In the genomic region with DNA sequence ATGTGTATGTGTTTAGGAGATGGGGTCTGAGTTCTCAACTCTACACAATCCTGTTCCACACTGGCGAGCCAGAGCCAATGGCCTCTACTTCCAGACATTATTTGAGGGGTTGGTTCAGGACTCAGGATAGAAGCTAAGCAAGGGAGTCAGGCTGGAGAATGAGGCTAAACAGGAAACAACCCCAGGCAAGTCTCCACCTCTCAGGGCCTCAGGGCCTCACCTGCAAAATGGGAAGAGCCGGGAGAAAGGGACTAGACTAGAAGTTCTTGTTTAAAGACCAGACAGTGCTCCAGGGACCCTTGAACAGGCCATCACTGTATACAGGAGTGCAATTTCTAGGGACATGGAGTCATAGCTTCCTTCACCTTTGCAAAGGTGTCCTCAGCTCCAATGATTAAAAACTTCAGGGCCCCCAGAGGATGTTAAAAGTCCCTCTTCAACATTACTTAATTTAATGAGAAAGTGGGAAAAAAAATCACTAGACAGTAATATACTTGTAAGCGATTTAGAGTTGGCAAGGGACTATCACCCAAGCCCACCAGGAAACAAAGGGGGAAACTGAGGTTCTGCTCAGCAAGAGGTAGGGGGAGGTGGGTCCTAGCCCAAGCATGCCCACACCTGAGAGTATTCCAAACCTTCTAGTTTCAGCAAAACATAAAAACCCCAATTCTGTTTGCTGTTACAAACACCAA, we compare ENCODE assay signal across 9 cellular contexts. TPM values are rescaled to one million over a fixed set of nuclear protein-coding genes. Genes with fewer than 3 reads are reported as not detected.
A peak's percentile ranks its signal among the peaks of the same experiment; 100 is the strongest.
DNase-seq lines count a peak whose midpoint lies in the region; ATAC-seq and TF ChIP-seq lines count a peak whose summit lies in the region.
"Had no signal": no experiment of that assay in that cellular context is flagged by ENCODE, and none has a peak within 500 bp of the region (broad histone marks: within the 10 kb centered on the region; RNA-seq: fewer than 3 reads in every experiment).

No MANE protein-coding gene starts in this region.

- no peaks in the 10 kb centered on the region for H3K27me3 ChIP-seq in transverse colon

- peaks cover 51% of the 10 kb centered on the region for H3K4me1 Mint-ChIP-seq in activated naive CD4-positive, alpha-beta T cell treated with anti-CD3 and anti-CD28 coated beads, Interleukin-2, amount 50 U/mL, for 24 hours
- peaks cover 41 to 73% (median 67%) of the 10 kb centered on the region in 3 donors for H3K4me1 Mint-ChIP-seq in naive B cell

- ATAC-seq in naive B cell (ENCODE audit: low read depth in 2 of 2) (no peak), HG02759 (IDR thresholded peaks at IDR 0.05; ENCODE audit: unreplicated experiment) (no peak)

- no peak for TF ChIP-seq EP300 in transverse colon (IDR thresholded peaks at IDR 0.05; ENCODE audit: low read depth)

- intact Hi-C loops in transverse colon (cut with DNase I; ENCODE audit: low total_unique reads) = loop anchor here (5.0 kb wide), 2 partner anchors 43 to 778 kb away; a partner anchor contains a TSS

- H3K27ac ChIP-seq in coronary artery (peak overlapping the region; percentile 88 to 97), transverse colon (peak overlapping the region; percentile 93 to 97 (median 96))

- H3K4me1 ChIP-seq in transverse colon = peaks cover 43 to 65% (median 50%) of the 10 kb centered on the region in 4 donors

- peaks cover 9% of the 10 kb centered on the region for H3K36me3 Mint-ChIP-seq in activated naive CD4-positive, alpha-beta T cell treated with anti-CD3 and anti-CD28 coated beads, Interleukin-2, amount 50 U/mL, for 24 hours
- H3K36me3 Mint-ChIP-seq in naive B cell = peaks cover 4 to 6% of the 10 kb centered on the region in 2 donors

- no peaks in the 10 kb centered on the region for H3K27me3 Mint-ChIP-seq in activated naive CD4-positive, alpha-beta T cell treated with anti-CD3 and anti-CD28 coated beads, Interleukin-2, amount 50 U/mL, for 24 hours
- no peaks in the 10 kb centered on the region for H3K27me3 Mint-ChIP-seq in naive B cell

- in situ Hi-C loops in transverse colon (cut with MboI; ENCODE audit: low pct_ligation_motif_present in 1 of 4, low pct_unique_long_range_greater_than_20kb in 1 of 4, low sequenced_read_pairs in 3 of 4) = loop anchor here in 1 of 4 donors (10.0 kb wide), 1 partner anchor 50 kb away; no protein-coding TSS in a partner anchor

- no peak overlapping the region for H3K4me3 ChIP-seq in coronary artery
- no peak overlapping the region for H3K4me3 ChIP-seq in transverse colon

- H3K27ac Mint-ChIP-seq in activated naive CD4-positive, alpha-beta T cell treated with anti-CD3 and anti-CD28 coated beads, Interleukin-2, amount 50 U/mL, for 24 hours = peak overlapping the region; percentile 11
- peak overlapping the region in 4 of 6 donors; percentile 60 to 95 (median 84) for H3K27ac Mint-ChIP-seq in naive B cell

- no peak for TF ChIP-seq POLR2A in transverse colon (IDR thresholded peaks at IDR 0.05)

- WGBS in transverse colon (ENCODE audit: low coverage in 1 of 2), 2 donors = 100% methylated on average over 2 to 3 of the region's 3 CpGs

- no peaks in the 10 kb centered on the region for H3K9me3 ChIP-seq in transverse colon

- DNase-seq in activated naive CD4-positive, alpha-beta T cell (lab: John Stamatoyannopoulos, UW) = no peak
- DNase-seq in coronary artery (ENCODE audit: low spot score) = no peak
- DNase-seq in naive B cell = no peak
- no peak for DNase-seq in transverse colon
- DNase-seq in GM03348 (ENCODE audit: low spot score) = no peak
- no peak for DNase-seq in activated CD4-positive, alpha-beta T cell treated with anti-CD3 and anti-CD28 coated beads for 48 hours
- DNase-seq: cortex of kidney had no signal

- no peak overlapping the region for H3K4me3 Mint-ChIP-seq in activated naive CD4-positive, alpha-beta T cell treated with anti-CD3 and anti-CD28 coated beads, Interleukin-2, amount 50 U/mL, for 24 hours
- H3K4me3 Mint-ChIP-seq in naive B cell = no peak overlapping the region

- TF ChIP-seq CTCF in coronary artery (IDR thresholded peaks at IDR 0.05) = no peak
- no peak for TF ChIP-seq CTCF in transverse colon (IDR thresholded peaks at IDR 0.05)

- H3K9me3 Mint-ChIP-seq in activated naive CD4-positive, alpha-beta T cell treated with anti-CD3 and anti-CD28 coated beads, Interleukin-2, amount 50 U/mL, for 24 hours = no peaks in the 10 kb centered on the region
- no peaks in the 10 kb centered on the region for H3K9me3 Mint-ChIP-seq in naive B cell

- peaks cover 0 to 3% (median 0%) of the 10 kb centered on the region in 4 donors for H3K36me3 ChIP-seq in transverse colon

RNA-seq across cellular contexts. Expression of a gene that starts 41.7 kb away (rescaled TPM):
- polyA plus RNA-seq in naive B cell (ENCODE audit: low read depth in 6 of 6) = 10 to 100 TPM in 4 of 6 donors, 1 to 10 TPM in 2; 2.7 to 22.7 (median 12.1) TPM
- total RNA-seq in transverse colon = 10 to 100 TPM; 41.6 to 79.4 (median 60.7) TPM
